ENCODE assay signal across 23 cellular contexts in genomic region chr15:41822471-41822870, GRCh38. TPM values are rescaled to one million over a fixed set of nuclear protein-coding genes. Genes with fewer than 3 reads are reported as not detected.
DNase-seq lines count a peak whose midpoint lies in the region; ATAC-seq, FAIRE-seq and TF ChIP-seq lines count a peak whose summit lies in the region.
"Had no signal": no experiment of that assay in that cellular context is flagged by ENCODE, and none has a peak within 500 bp of the region (broad histone marks: within the 10 kb centered on the region; RNA-seq: fewer than 3 reads in every experiment).

No MANE protein-coding gene starts in this region.

- no peak for ATAC-seq in left cardiac atrium
- ATAC-seq in Right ventricle myocardium inferior: no peak
- ATAC-seq in upper lobe of right lung: no peak
- no peak for ATAC-seq in GM19463 (IDR thresholded peaks at IDR 0.05; ENCODE audit: unreplicated experiment)
- ATAC-seq: A549, HCT116 had no signal

- H3K36me3 ChIP-seq in kidney (ENCODE audit: control insufficient read depth in 1 of 2, insufficient read depth in 2 of 2, low read length in 2 of 2): peaks cover 23 to 27% of the 10 kb centered on the region in 2 donors
- peaks cover 41% of the 10 kb centered on the region for H3K36me3 ChIP-seq in upper lobe of right lung

- H3K27ac ChIP-seq in kidney (ENCODE audit: low read depth in 2 of 2, low read length in 2 of 2) (no peak overlapping the region), upper lobe of right lung (no peak overlapping the region)
- H3K27ac ChIP-seq: A549; BLaER1 treated with 17β-estradiol and CSF1 and Interleukin-3, amounts not matched to agents 10 nM and 100 nM; GM23248 had no signal

- H3K4me3 ChIP-seq in kidney (ENCODE audit: low read length in 2 of 2): no peak overlapping the region
- no peak overlapping the region for H3K4me3 ChIP-seq in upper lobe of right lung
- H3K4me3 ChIP-seq: A549; BLaER1 treated with 17β-estradiol and CSF1 and Interleukin-3, amounts not matched to agents 10 nM and 100 nM; GM23248 had no signal

- H3K4me1 ChIP-seq in kidney (ENCODE audit: control insufficient read depth in 1 of 2, insufficient read depth in 1 of 2, low read depth in 1 of 2, low read length in 2 of 2): peaks cover 0 to 4% of the 10 kb centered on the region in 2 donors
- H3K4me1 ChIP-seq in upper lobe of right lung: peaks cover 2% of the 10 kb centered on the region
- H3K4me1 ChIP-seq: BE2C had no signal

- H3K9me3 ChIP-seq in kidney (ENCODE audit: control insufficient read depth in 1 of 2, low read length in 2 of 2) (no peaks in the 10 kb centered on the region), upper lobe of right lung (no peaks in the 10 kb centered on the region)
- H3K9me3 ChIP-seq: A549; BE2C; BLaER1 treated with 17β-estradiol and CSF1 and Interleukin-3, amounts not matched to agents 10 nM and 100 nM had no signal

- no peak for TF ChIP-seq CTCF in kidney (IDR thresholded peaks at IDR 0.05; ENCODE audit: borderline replicate concordance, extremely low read depth, insufficient read depth)
- TF ChIP-seq CTCF in upper lobe of right lung (IDR thresholded peaks at IDR 0.05): no peak

- no peaks in the 10 kb centered on the region for H3K27me3 ChIP-seq in upper lobe of right lung
- H3K27me3 ChIP-seq: BE2C had no signal

- intact Hi-C loops in left cardiac atrium (cut with DNase I): no loop called here
- intact Hi-C loops in Right ventricle myocardium inferior (cut with DNase I): no loop called here
- intact Hi-C loops in kidney (cut with DNase I): no loop called here
- intact Hi-C loops in upper lobe of right lung (cut with DNase I): no loop called here

- DNase-seq in left cardiac atrium (peak; percentile 6), Right ventricle myocardium inferior (ENCODE audit: missing footprints) (no peak), kidney (peak; percentile 16), upper lobe of right lung (peak; percentile 58), NCI-H1105 (lab: John Stamatoyannopoulos, UW) (no peak)
- DNase-seq: 8988T; ACHN; AML-193; BE2C; CD4-positive, alpha-beta T cell; CD8-positive, alpha-beta memory T cell; DMS 273 treated with DMSO at 0.1 percent for 48 hours; DMS79; GF-D8; GM23248; H9 had no signal

- H3K9ac ChIP-seq in kidney (ENCODE audit: low read length in 2 of 2): no peak overlapping the region
- H3K9ac ChIP-seq: BLaER1 treated with 17β-estradiol and CSF1 and Interleukin-3, amounts not matched to agents 10 nM and 100 nM; GM23248 had no signal

- FAIRE-seq in kidney (lab: Jason Lieb, UNC): no peak
- FAIRE-seq: A549, D721Med, GM12891, GM18507 had no signal

RNA-seq across cellular contexts. Expression of gene JMJD7, which starts 5.4 kb away (rescaled TPM):
- 10 to 100 TPM in 1 of 2 donors, 1 to 10 TPM in 1; 8.8 to 11.7 TPM for total RNA-seq in left cardiac atrium
- 12.6 TPM for total RNA-seq in Right ventricle myocardium inferior
- 16.2 TPM for total RNA-seq in kidney
- polyA plus RNA-seq in kidney (ENCODE audit: insufficient read depth, low read depth, low replicate concordance): 17.6 TPM
- total RNA-seq in upper lobe of right lung: 36.7 TPM

RNA-seq across cellular contexts. Expression of gene PLA2G4B, which starts 16.2 kb away (rescaled TPM):
- total RNA-seq in left cardiac atrium (1 to 10 TPM; 5.4 to 7.2 TPM), Right ventricle myocardium inferior (5.8 TPM), kidney (8.3 TPM), upper lobe of right lung (14.4 TPM)
- 4.8 TPM for polyA plus RNA-seq in kidney (ENCODE audit: insufficient read depth, low read depth, low replicate concordance)

RNA-seq across cellular contexts. Expression of gene MAPKBP1, which starts 48.2 kb away (rescaled TPM):
- total RNA-seq in left cardiac atrium (10 to 100 TPM; 13.9 to 19.0 TPM), Right ventricle myocardium inferior (14.4 TPM), kidney (28.6 TPM), upper lobe of right lung (22.4 TPM)
- polyA plus RNA-seq in kidney (ENCODE audit: insufficient read depth, low read depth, low replicate concordance): 3.7 TPM

Comparison
In these comparisons a context has a peak if more than half of its experiments do, and no peak if none do; other contexts are left out.
1. DNase-seq: peak in left cardiac atrium (single experiment), kidney (single experiment) and upper lobe of right lung (single experiment); none in Right ventricle myocardium inferior (single experiment) and NCI-H1105 (single experiment).